Comparison of ENCODE assay signal across 12 cellular contexts in genomic region chr10:61286695-61287094, GRCh38.
A peak's percentile ranks its signal among the peaks of the same experiment; 100 is the strongest.
DNase-seq lines count a peak whose midpoint lies in the region; ATAC-seq and TF ChIP-seq lines count a peak whose summit lies in the region.
"Had no signal": no experiment of that assay in that cellular context is flagged by ENCODE, and none has a peak within 500 bp of the region (broad histone marks: within the 10 kb centered on the region; RNA-seq: fewer than 3 reads in every experiment).

No MANE protein-coding gene starts in this region.

- peaks cover 9% of the 10 kb centered on the region for H3K4me1 Mint-ChIP-seq in T-helper 17 cell

- H2AFZ ChIP-seq in DND-41 (ENCODE audit: low read depth, low read length) (peak overlapping the region; percentile 48; the same call in 1 of the 2 replicates), hepatocyte (no peak overlapping the region)

- peak overlapping the region; percentile 1 for H3K27ac Mint-ChIP-seq in T-helper 17 cell

- H3K36me3 ChIP-seq in DND-41 (ENCODE audit: insufficient read depth, low read length) (peaks cover 4% of the 10 kb centered on the region; the same call in 1 of the 2 replicates), ovary (no peaks in the 10 kb centered on the region), hepatocyte (replicated peaks; ENCODE audit: insufficient read depth, low read depth) (no peaks in the 10 kb centered on the region)
- H3K36me3 ChIP-seq: heart right ventricle had no signal

- H3K9ac ChIP-seq in DND-41 (ENCODE audit: low read depth, low read length): peak overlapping the region; percentile 39; the same call in 1 of the 2 replicates

- intact Hi-C loops in ovary (cut with DNase I) (loop anchor here in 3 of 4 donors (5.0 to 10.0 kb wide), 4 partner anchors 132 to 839 kb away; no protein-coding TSS in a partner anchor), dorsolateral prefrontal cortex (cut with DNase I) (loop anchor here (5.0 to 10.0 kb wide), 2 partner anchors 144 to 322 kb away; no protein-coding TSS in a partner anchor)

- H3K27me3 Mint-ChIP-seq in T-helper 17 cell: no peaks in the 10 kb centered on the region

- H3K4me1 ChIP-seq in DND-41 (ENCODE audit: insufficient read depth, low read length) (peaks cover 53% of the 10 kb centered on the region), ovary (ENCODE audit: insufficient read depth) (no peaks in the 10 kb centered on the region), hepatocyte (ENCODE audit: insufficient read depth) (no peaks in the 10 kb centered on the region)

- H3K9me2 ChIP-seq in hepatocyte (replicated peaks; ENCODE audit: insufficient read depth): no peaks in the 10 kb centered on the region

- H3K79me2 ChIP-seq in DND-41 (ENCODE audit: insufficient read depth, low read length) (no peaks in the 10 kb centered on the region), hepatocyte (no peaks in the 10 kb centered on the region)

- peak overlapping the region; percentile 92 for H3K27ac ChIP-seq in DND-41 (ENCODE audit: low read length)
- no peak overlapping the region for H3K27ac ChIP-seq in ovary
- no peak overlapping the region for H3K27ac ChIP-seq in dorsolateral prefrontal cortex
- no peak overlapping the region for H3K27ac ChIP-seq in hepatocyte

- no peak for TF ChIP-seq POLR2A in ovary (IDR thresholded peaks at IDR 0.05)

- peaks cover 11% of the 10 kb centered on the region for H3K9me3 ChIP-seq in DND-41 (ENCODE audit: insufficient read depth, low read length, severe bottlenecking)
- no peaks in the 10 kb centered on the region for H3K9me3 ChIP-seq in T-helper 17 cell (ENCODE audit: control insufficient read depth, low read length, poor library complexity, severe bottlenecking)
- H3K9me3 ChIP-seq in ovary: no peaks in the 10 kb centered on the region
- no peaks in the 10 kb centered on the region for H3K9me3 ChIP-seq in hepatocyte (ENCODE audit: low read depth)

- H3K4me3 ChIP-seq in DND-41 (ENCODE audit: low read depth in 1 of 2, low read length in 2 of 2) (no peak overlapping the region; a peak in 2 of 4 replicates), ovary (no peak overlapping the region), dorsolateral prefrontal cortex (no peak overlapping the region), hepatocyte (no peak overlapping the region)
- H3K4me3 ChIP-seq: heart right ventricle, skin epidermis had no signal

- WGBS in ovary, 3 donors: 91 to 92% (median 91%) methylated on average over 3 of the region's 3 CpGs
- WGBS in hepatocyte (ENCODE audit: low lambda C conversion rate, missing lambda C conversion rate): 90% methylated on average over 3 of the region's 3 CpGs

- H4K20me1 ChIP-seq in DND-41 (ENCODE audit: insufficient read depth, low read length) (no peaks in the 10 kb centered on the region), hepatocyte (ENCODE audit: insufficient read depth, poor library complexity, severe bottlenecking) (no peaks in the 10 kb centered on the region)

- H3K36me3 Mint-ChIP-seq in T-helper 17 cell (ENCODE audit: low read depth): no peaks in the 10 kb centered on the region
- H3K36me3 Mint-ChIP-seq: activated naive CD4-positive, alpha-beta T cell treated with anti-CD3 and anti-CD28 coated beads, Interleukin-2, amount 50 U/mL, for 24 hours had no signal

- peak; percentile 61 for DNase-seq in DND-41
- peak; percentile 29 for DNase-seq in GM19240 (ENCODE audit: insufficient read length, low spot score)
- DNase-seq in T-helper 17 cell: no peak
- DNase-seq in COLO829 (ENCODE audit: low spot score): no peak
- no peak for DNase-seq in ovary
- no peak for DNase-seq in dorsolateral prefrontal cortex
- DNase-seq in hepatocyte (ENCODE audit: low spot score): no peak
- DNase-seq: heart right ventricle, NCI-H774 had no signal

- H3K4me2 ChIP-seq in DND-41 (ENCODE audit: insufficient read depth, low read length) (peak overlapping the region; percentile 47), hepatocyte (no peak overlapping the region)

- no peak for TF ChIP-seq CTCF in DND-41 (IDR thresholded peaks at IDR 0.05; ENCODE audit: borderline replicate concordance, extremely low read depth, low read length, poor library complexity, severe bottlenecking)
- TF ChIP-seq CTCF in ovary (IDR thresholded peaks at IDR 0.05): no peak
- no peak for TF ChIP-seq CTCF in dorsolateral prefrontal cortex (IDR thresholded peaks at IDR 0.05 in 54 of 56, conservative IDR thresholded peaks at IDR 0.05 in 2 of 56; ENCODE audit: low read depth in 1 of 56, partially characterized antibody in 56 of 56)
- no peak for TF ChIP-seq CTCF in hepatocyte (IDR thresholded peaks at IDR 0.05; ENCODE audit: poor library complexity)

- H3K4me3 Mint-ChIP-seq in T-helper 17 cell: no peak overlapping the region
- H3K4me3 Mint-ChIP-seq: activated naive CD4-positive, alpha-beta T cell treated with anti-CD3 and anti-CD28 coated beads, Interleukin-2, amount 50 U/mL, for 24 hours had no signal

- no peaks in the 10 kb centered on the region for H3K27me3 ChIP-seq in DND-41 (ENCODE audit: insufficient read depth, low read length, poor library complexity)
- no peaks in the 10 kb centered on the region for H3K27me3 ChIP-seq in ovary
- no peaks in the 10 kb centered on the region for H3K27me3 ChIP-seq in dorsolateral prefrontal cortex
- H3K27me3 ChIP-seq in hepatocyte: no peaks in the 10 kb centered on the region
- H3K27me3 ChIP-seq: heart right ventricle had no signal

- ATAC-seq in DND-41 (ENCODE audit: insufficient read depth, low read depth) (peak; percentile 96), HG03060 (IDR thresholded peaks at IDR 0.05; ENCODE audit: low read depth, unreplicated experiment) (peak; percentile 100), T-helper 17 cell (peak; percentile 92)

- no peak for TF ChIP-seq EP300 in ovary (IDR thresholded peaks at IDR 0.05)

Comparison
In these comparisons a context has a peak if more than half of its experiments do, and no peak if none do; other contexts are left out.
1. DNase-seq: peak in DND-41 (single experiment) and GM19240 (single experiment); none in T-helper 17 cell (0 of 3), COLO829 (single experiment), ovary (0 of 5), dorsolateral prefrontal cortex (0 of 10) and hepatocyte (single experiment).
2. Peak in every context shown above with its lines, with median percentiles within 50 percentile points of each other: ATAC-seq.